In the genomic region with DNA sequence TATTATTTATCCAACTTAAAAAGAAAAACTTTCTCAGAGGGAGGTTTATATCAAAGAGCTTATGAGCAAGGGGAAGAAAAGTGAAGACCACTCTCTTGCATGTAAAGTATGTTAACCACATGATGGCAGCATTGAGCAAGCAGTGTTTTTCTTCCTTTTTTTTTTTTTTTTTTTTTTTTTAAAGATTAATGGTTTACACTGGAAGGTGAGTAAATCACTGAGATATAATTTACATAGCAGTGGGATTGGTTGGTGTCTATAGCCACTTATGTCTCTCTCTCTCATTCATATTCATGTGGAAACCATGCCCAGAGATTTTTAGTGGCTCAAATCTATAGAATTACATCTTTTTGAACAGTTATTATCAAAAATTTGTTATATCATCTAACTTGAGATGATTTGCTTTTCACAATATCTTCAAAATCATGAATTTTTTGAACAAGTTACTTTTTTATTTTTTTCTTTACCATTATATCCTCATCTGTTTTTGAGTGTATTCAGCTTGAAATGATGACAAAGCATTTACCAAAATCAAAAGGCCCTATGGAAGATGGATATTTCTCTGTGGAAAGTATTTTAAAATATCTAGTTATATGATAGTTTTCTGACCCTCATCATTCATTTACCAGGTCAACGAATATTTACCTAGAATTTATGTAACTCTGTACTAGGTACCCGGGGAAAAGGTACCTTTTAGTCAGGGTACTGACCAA, we compare ENCODE assay signal across 8 cellular contexts. TPM values are rescaled to one million over a fixed set of nuclear protein-coding genes. Genes with fewer than 3 reads are reported as not detected.
DNase-seq lines count a peak whose midpoint lies in the region; TF ChIP-seq lines count a peak whose summit lies in the region.

No MANE protein-coding gene starts in this region.

- TF ChIP-seq POLR2A in esophagus squamous epithelium (IDR thresholded peaks at IDR 0.05) (no peak), uterus (IDR thresholded peaks at IDR 0.05) (no peak)

- H3K4me2 ChIP-seq in Karpas-422 (ENCODE audit: low read depth, low read length, poor library complexity, severe bottlenecking), result no peak overlapping the region
- H3K4me2 ChIP-seq in parathyroid adenoma (ENCODE audit: low read length), result no peak overlapping the region

- H3K27ac ChIP-seq in Karpas-422 (ENCODE audit: low read length), result no peak overlapping the region
- H3K27ac ChIP-seq in esophagus squamous epithelium, result no peak overlapping the region
- no peak overlapping the region for H3K27ac ChIP-seq in parathyroid adenoma
- no peak overlapping the region for H3K27ac ChIP-seq in uterus
- no peak overlapping the region for H3K27ac ChIP-seq in effector memory CD4-positive, alpha-beta T cell (ENCODE audit: insufficient read depth, low read length, poor library complexity, severe bottlenecking)

- H3K27me3 ChIP-seq in Karpas-422 (ENCODE audit: low read length) (no peaks in the 10 kb centered on the region), esophagus squamous epithelium (no peaks in the 10 kb centered on the region), parathyroid adenoma (ENCODE audit: control insufficient read depth, insufficient read depth, low read length) (no peaks in the 10 kb centered on the region), uterus (no peaks in the 10 kb centered on the region)
- no peaks in the 10 kb centered on the region for H3K27me3 ChIP-seq in effector memory CD4-positive, alpha-beta T cell (replicated peaks; ENCODE audit: control insufficient read depth, insufficient read depth, low read length, poor library complexity, severe bottlenecking)

- H3K4me3 ChIP-seq in Karpas-422 (ENCODE audit: low read length) (no peak overlapping the region), esophagus squamous epithelium (no peak overlapping the region), parathyroid adenoma (ENCODE audit: low read depth, low read length) (no peak overlapping the region), uterus (no peak overlapping the region)
- no peak overlapping the region for H3K4me3 ChIP-seq in effector memory CD4-positive, alpha-beta T cell (ENCODE audit: insufficient read depth, low read depth, low read length, poor library complexity, severe bottlenecking)

- H3K4me1 ChIP-seq in Karpas-422 (ENCODE audit: low read length) (no peaks in the 10 kb centered on the region), esophagus squamous epithelium (no peaks in the 10 kb centered on the region), parathyroid adenoma (no peaks in the 10 kb centered on the region), uterus (no peaks in the 10 kb centered on the region)
- H3K4me1 ChIP-seq in effector memory CD4-positive, alpha-beta T cell (ENCODE audit: control insufficient read depth, insufficient read depth, low read length, poor library complexity, severe bottlenecking), result no peaks in the 10 kb centered on the region

- no peaks in the 10 kb centered on the region for H4K20me1 ChIP-seq in Karpas-422 (ENCODE audit: insufficient read depth, low read depth, low read length)

- intact Hi-C loops in esophagus squamous epithelium (cut with DNase I) (no loop called here), uterus (cut with DNase I; ENCODE audit: low total_unique reads) (no loop called here)

- 68 to 74% methylated on average over 2 of the region's 2 CpGs for WGBS in esophagus squamous epithelium, 2 donors

- no peaks in the 10 kb centered on the region for H3K9me2 ChIP-seq in Karpas-422 (replicated peaks; ENCODE audit: insufficient read depth, low read length)

- H3K79me2 ChIP-seq in Karpas-422 (ENCODE audit: low read length) (no peaks in the 10 kb centered on the region), parathyroid adenoma (no peaks in the 10 kb centered on the region)

- TF ChIP-seq CTCF in GM12872 (IDR thresholded peaks at IDR 0.05; ENCODE audit: insufficient read depth, low read depth, low read length) (peak; percentile 71), esophagus squamous epithelium (IDR thresholded peaks at IDR 0.05) (peak in 5 of 6 experiments; percentile 30 to 64 (median 57)), parathyroid adenoma (IDR thresholded peaks at IDR 0.05) (peak; percentile 56), uterus (IDR thresholded peaks at IDR 0.05) (peak in 2 of 4 experiments; percentile 27 to 30)

- H3K9me3 ChIP-seq in Karpas-422 (ENCODE audit: low read length) (no peaks in the 10 kb centered on the region), esophagus squamous epithelium (no peaks in the 10 kb centered on the region), parathyroid adenoma (ENCODE audit: control insufficient read depth, low read length) (no peaks in the 10 kb centered on the region), uterus (no peaks in the 10 kb centered on the region)
- H3K9me3 ChIP-seq in effector memory CD4-positive, alpha-beta T cell (ENCODE audit: control insufficient read depth, low read length), result no peaks in the 10 kb centered on the region

- H3K9ac ChIP-seq in Karpas-422 (ENCODE audit: low read length) (no peak overlapping the region), parathyroid adenoma (no peak overlapping the region)

- DNase-seq in AG08395 (ENCODE audit: low spot score) (peak; percentile 42), Karpas-422 (peak; percentile 83), SHP77 treated with DMSO at 0.1 percent for 48 hours (lab: John Stamatoyannopoulos, UW) (peak; percentile 6), esophagus squamous epithelium (lab: John Stamatoyannopoulos, UW) (no peak), uterus (no peak)
- DNase-seq in effector memory CD4-positive, alpha-beta T cell, result no peak

- no peaks in the 10 kb centered on the region for H3K36me3 ChIP-seq in Karpas-422 (ENCODE audit: insufficient read depth, low read length)
- H3K36me3 ChIP-seq in esophagus squamous epithelium, result no peaks in the 10 kb centered on the region
- no peaks in the 10 kb centered on the region for H3K36me3 ChIP-seq in parathyroid adenoma (ENCODE audit: control insufficient read depth, insufficient read depth, low read length)
- H3K36me3 ChIP-seq in uterus, result no peaks in the 10 kb centered on the region
- no peaks in the 10 kb centered on the region for H3K36me3 ChIP-seq in effector memory CD4-positive, alpha-beta T cell (ENCODE audit: control insufficient read depth, insufficient read depth, low read length)

- no peak overlapping the region for H2AFZ ChIP-seq in Karpas-422 (ENCODE audit: low read length)
- H2AFZ ChIP-seq in parathyroid adenoma, result no peak overlapping the region

RNA-seq across cellular contexts. Expression of a gene that starts 31.6 kb away (rescaled TPM):
- 10.5 and 23.6 TPM in 2 replicates for total RNA-seq in Karpas-422 (2014; rRNA removed; shearing (Covaris generic); ENCODE audit: low replicate concordance)
- 10 to 100 TPM in 3 of 4 donors, 1 to 10 TPM in 1; 9.9 to 22.9 (median 19.1) TPM for total RNA-seq in esophagus squamous epithelium
- total RNA-seq in uterus, result 10 to 100 TPM in 2 of 4 donors, 1 to 10 TPM in 2; 2.4 to 32.5 (median 12.9) TPM

Comparison
In these comparisons a context has a peak if more than half of its experiments do, and no peak if none do; other contexts are left out.
1. DNase-seq: peak in AG08395 (single experiment), Karpas-422 (single experiment) and SHP77 treated with DMSO at 0.1 percent for 48 hours (single experiment); none in esophagus squamous epithelium (single experiment), uterus (0 of 2) and effector memory CD4-positive, alpha-beta T cell (0 of 3).